Comparison of ENCODE assay signal across 13 cellular contexts in genomic region chr14:63707216-63707615, GRCh38. TPM values are rescaled to one million over a fixed set of nuclear protein-coding genes. Genes with fewer than 3 reads are reported as not detected.
DNase-seq lines count a peak whose midpoint lies in the region; ATAC-seq and TF ChIP-seq lines count a peak whose summit lies in the region.
"Had no signal": no experiment of that assay in that cellular context is flagged by ENCODE, and none has a peak within 500 bp of the region (broad histone marks: within the 10 kb centered on the region; RNA-seq: fewer than 3 reads in every experiment).

No MANE protein-coding gene starts in this region.

- no peaks in the 10 kb centered on the region for H3K27me3 Mint-ChIP-seq in CD4-positive, CD25-positive, alpha-beta regulatory T cell
- H3K27me3 Mint-ChIP-seq in IgD-negative memory B cell (no peaks in the 10 kb centered on the region), T-helper 17 cell (no peaks in the 10 kb centered on the region)

- no peaks in the 10 kb centered on the region for H3K9me3 ChIP-seq in CD4-positive, CD25-positive, alpha-beta regulatory T cell (ENCODE audit: control insufficient read depth in 2 of 2, low read length in 2 of 2)
- no peaks in the 10 kb centered on the region for H3K9me3 ChIP-seq in T-helper 17 cell (ENCODE audit: control insufficient read depth, low read length, poor library complexity, severe bottlenecking)

- no peak overlapping the region for H3K4me3 Mint-ChIP-seq in CD4-positive, CD25-positive, alpha-beta regulatory T cell
- H3K4me3 Mint-ChIP-seq in IgD-negative memory B cell (no peak overlapping the region), T-helper 17 cell (no peak overlapping the region)
- H3K4me3 Mint-ChIP-seq: GM23338 had no signal

- H3K9me3 Mint-ChIP-seq in CD4-positive, CD25-positive, alpha-beta regulatory T cell, result no peaks in the 10 kb centered on the region
- H3K9me3 Mint-ChIP-seq in IgD-negative memory B cell, result no peaks in the 10 kb centered on the region
- H3K9me3 Mint-ChIP-seq: GM23338 had no signal

- H3K27ac Mint-ChIP-seq in CD4-positive, CD25-positive, alpha-beta regulatory T cell, result peak overlapping the region in 2 of 3 donors; percentile 26 to 85
- peak overlapping the region; percentile 44 to 80 (median 61) for H3K27ac Mint-ChIP-seq in IgD-negative memory B cell
- H3K27ac Mint-ChIP-seq in T-helper 17 cell, result peak overlapping the region; percentile 60
- H3K27ac Mint-ChIP-seq: GM23338 had no signal

- TF ChIP-seq CTCF in foreskin keratinocyte (conservative IDR thresholded peaks at IDR 0.05), result no peak

- no peak for DNase-seq in CD4-positive, CD25-positive, alpha-beta regulatory T cell
- DNase-seq in T-helper 17 cell (no peak), foreskin keratinocyte (peak in 1 of 2 donors; percentile 76), NCI-H2171 treated with DMSO at 0.1 percent for 48 hours (lab: John Stamatoyannopoulos, UW) (no peak), KG1 (lab: John Stamatoyannopoulos, UW) (no peak), hippocampal formation (lab: John Stamatoyannopoulos, UW) (no peak)
- DNase-seq: 8988T, AML-193, H7 had no signal

- H3K4me1 Mint-ChIP-seq in CD4-positive, CD25-positive, alpha-beta regulatory T cell, result peaks cover 25 to 86% (median 61%) of the 10 kb centered on the region in 4 donors
- H3K4me1 Mint-ChIP-seq in IgD-negative memory B cell (peaks cover 43 to 50% (median 49%) of the 10 kb centered on the region in 3 donors), T-helper 17 cell (peaks cover 21% of the 10 kb centered on the region)
- H3K4me1 Mint-ChIP-seq: GM23338 had no signal

- peaks cover 44% of the 10 kb centered on the region for H3K4me1 ChIP-seq in CD4-positive, CD25-positive, alpha-beta regulatory T cell (ENCODE audit: control insufficient read depth, insufficient read depth, low read length, poor library complexity, severe bottlenecking)
- peaks cover 19% of the 10 kb centered on the region for H3K4me1 ChIP-seq in foreskin keratinocyte
- H3K4me1 ChIP-seq: BLaER1 had no signal

- ATAC-seq in CD4-positive, CD25-positive, alpha-beta regulatory T cell (ENCODE audit: low read depth in 2 of 2), result no peak
- ATAC-seq in T-helper 17 cell (no peak), foreskin keratinocyte (peak; percentile 50), HG03175 (IDR thresholded peaks at IDR 0.05; ENCODE audit: unreplicated experiment) (no peak)
- ATAC-seq: GM23338 had no signal

- H3K36me3 ChIP-seq in CD4-positive, CD25-positive, alpha-beta regulatory T cell (ENCODE audit: control insufficient read depth, insufficient read depth, low read length), result no peaks in the 10 kb centered on the region

- H3K36me3 Mint-ChIP-seq in CD4-positive, CD25-positive, alpha-beta regulatory T cell, result peaks cover 9% of the 10 kb centered on the region
- no peaks in the 10 kb centered on the region for H3K36me3 Mint-ChIP-seq in IgD-negative memory B cell
- H3K36me3 Mint-ChIP-seq in T-helper 17 cell (ENCODE audit: low read depth), result no peaks in the 10 kb centered on the region

- H3K4me3 ChIP-seq in CD4-positive, CD25-positive, alpha-beta regulatory T cell (ENCODE audit: low read depth, low read length), result no peak overlapping the region
- H3K4me3 ChIP-seq: BLaER1, GM23338 had no signal

- no peaks in the 10 kb centered on the region for H3K27me3 ChIP-seq in CD4-positive, CD25-positive, alpha-beta regulatory T cell (ENCODE audit: control insufficient read depth, insufficient read depth, low read length)
- H3K27me3 ChIP-seq in foreskin keratinocyte, result no peaks in the 10 kb centered on the region
- H3K27me3 ChIP-seq: BLaER1 had no signal

- no peak overlapping the region for H3K27ac ChIP-seq in CD4-positive, CD25-positive, alpha-beta regulatory T cell (ENCODE audit: insufficient read depth, low read length, poor library complexity, severe bottlenecking)
- H3K27ac ChIP-seq in foreskin keratinocyte, result peak overlapping the region; percentile 18
- H3K27ac ChIP-seq: BLaER1 had no signal

RNA-seq across cellular contexts. Expression of gene SGPP1, which starts 20.6 kb away (rescaled TPM):
- 25.0 TPM for total RNA-seq in CD4-positive, CD25-positive, alpha-beta regulatory T cell
- polyA plus RNA-seq in CD4-positive, CD25-positive, alpha-beta regulatory T cell, result 10 to 100 TPM; 24.9 to 38.6 (median 34.2) TPM
- polyA plus RNA-seq in IgD-negative memory B cell, result 30.5 TPM
- total RNA-seq in T-helper 17 cell, result 10 to 100 TPM; 13.6 to 14.2 TPM
- 22.7 and 22.9 TPM in 2 replicates for total RNA-seq in foreskin keratinocyte
- 8.5 and 9.9 TPM in 2 replicates for polyA plus RNA-seq in foreskin keratinocyte
